Comparison of ENCODE assay signal across 8 cellular contexts in the genomic region with DNA sequence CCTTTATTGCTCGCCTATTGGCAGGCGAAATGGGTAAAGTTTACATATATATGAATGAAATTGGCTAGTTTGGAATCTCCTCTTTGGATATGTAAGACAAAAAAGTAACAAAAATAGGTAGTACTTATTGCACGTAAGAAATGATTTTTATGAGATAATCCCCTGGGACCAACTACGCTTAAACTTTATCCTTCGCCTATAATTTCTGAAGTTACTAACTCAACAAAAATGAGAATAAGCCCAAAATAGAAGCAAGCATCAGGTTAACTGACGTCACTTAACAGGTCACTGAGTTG. TPM values are rescaled to one million over a fixed set of nuclear protein-coding genes. Genes with fewer than 3 reads are reported as not detected.
DNase-seq lines count a peak whose midpoint lies in the region; ATAC-seq and TF ChIP-seq lines count a peak whose summit lies in the region.

No MANE protein-coding gene starts in this region.

- H3K4me3 Mint-ChIP-seq in MCF 10A (ENCODE audit: unreplicated experiment), result no peak overlapping the region

- H2BK12ac ChIP-seq in mesenchymal stem cell (ENCODE audit: low read length in 2 of 2), result peak overlapping the region in 1 of 2 experiments; percentile 42

- peak overlapping the region; percentile 98 for H2AFZ ChIP-seq in mesenchymal stem cell (ENCODE audit: low read depth, low read length)

- no TSS peak for BruUV-seq in MCF 10A (replicated peaks; lab: Mats Ljungman, UMichigan)

- H3K36me3 ChIP-seq in cardiac muscle cell (no peaks in the 10 kb centered on the region), mesenchymal stem cell (ENCODE audit: control insufficient read depth in 1 of 2, insufficient read depth in 2 of 2, low read depth in 1 of 2, low read length in 2 of 2) (no peaks in the 10 kb centered on the region), upper lobe of right lung (no peaks in the 10 kb centered on the region)

- no peak overlapping the region for H4K8ac ChIP-seq in mesenchymal stem cell (ENCODE audit: low read length)

- TF ChIP-seq CTCF in cardiac muscle cell (IDR thresholded peaks at IDR 0.05; ENCODE audit: low read depth, low read length) (no peak), MCF 10A (IDR thresholded peaks at IDR 0.05; ENCODE audit: unreplicated experiment) (no peak), upper lobe of right lung (IDR thresholded peaks at IDR 0.05) (no peak)

- 0% methylated on average over 4 of the region's 6 CpGs for WGBS in mesenchymal stem cell

- H3K4me1 ChIP-seq in cardiac muscle cell (ENCODE audit: low read depth) (no peaks in the 10 kb centered on the region), mesenchymal stem cell (ENCODE audit: control insufficient read depth, insufficient read depth, low read depth, low read length) (peaks cover 4% of the 10 kb centered on the region), upper lobe of right lung (peaks cover 16% of the 10 kb centered on the region)

- H3K23ac ChIP-seq in mesenchymal stem cell (ENCODE audit: low read length in 2 of 2), result no peak overlapping the region

- H3K14ac ChIP-seq in mesenchymal stem cell (ENCODE audit: low read length in 2 of 2), result no peak overlapping the region

- H3K4me3 ChIP-seq in cardiac muscle cell (peak overlapping the region; percentile 48), mesenchymal stem cell (ENCODE audit: insufficient read depth in 1 of 2, low read depth in 1 of 2, low read length in 2 of 2) (peak overlapping the region; percentile 90 to 97), upper lobe of right lung (peak overlapping the region; percentile 80)

- H2BK5ac ChIP-seq in mesenchymal stem cell (ENCODE audit: low read depth, low read length, poor library complexity, severe bottlenecking), result no peak overlapping the region

- peaks cover 34% of the 10 kb centered on the region for H3K79me1 ChIP-seq in mesenchymal stem cell (replicated peaks; ENCODE audit: low read length, poor library complexity, severe bottlenecking)

- H3K36me3 Mint-ChIP-seq in MCF 10A (ENCODE audit: insufficient read depth, unreplicated experiment), result no peaks in the 10 kb centered on the region

- H3K4me1 Mint-ChIP-seq in MCF 10A (ENCODE audit: insufficient read depth, unreplicated experiment), result peaks cover 14% of the 10 kb centered on the region

- H3K9me3 ChIP-seq in cardiac muscle cell (ENCODE audit: low read depth), result no peaks in the 10 kb centered on the region
- no peaks in the 10 kb centered on the region for H3K9me3 ChIP-seq in mesenchymal stem cell (ENCODE audit: control insufficient read depth, low read length)
- H3K9me3 ChIP-seq in upper lobe of right lung, result no peaks in the 10 kb centered on the region

- intact Hi-C loops in Right ventricle myocardium inferior (cut with DNase I), result loop anchor here (10.0 kb wide), 1 partner anchor 230 kb away; the partner anchor contains the start of genes DTX3L and PARP9
- intact Hi-C loops in MCF 10A (cut with micrococcal nuclease), result loop anchor here (2.0 to 5.0 kb wide), 3 partner anchors 40 to 232 kb away; partner anchors contain the start of genes DTX3L, PARP14 and PARP9
- intact Hi-C loops in upper lobe of right lung (cut with DNase I), result no loop called here

- peak overlapping the region; percentile 79 for H3K4me2 ChIP-seq in mesenchymal stem cell (ENCODE audit: low read length, poor library complexity, severe bottlenecking)

- CTCF ChIA-PET in MCF 10A (lab: Yijun Ruan, JAX), result interaction anchor here (0.7 to 1.1 kb wide), 2 partner anchors 10 to 25 kb away, joined by 3 to 5 read pairs; no protein-coding TSS in a partner anchor

- peak overlapping the region in 1 of 2 experiments; percentile 66 for H3K18ac ChIP-seq in mesenchymal stem cell (ENCODE audit: low read depth in 1 of 2, low read length in 2 of 2)

- peak overlapping the region; percentile 97 for H3K27ac Mint-ChIP-seq in MCF 10A (ENCODE audit: low read depth, unreplicated experiment)

- DNase-seq in cardiac muscle cell (ENCODE audit: low read depth in 1 of 2, low spot score in 1 of 2), result no peak
- DNase-seq in Right ventricle myocardium inferior (ENCODE audit: missing footprints), result no peak
- DNase-seq in MCF 10A (ENCODE audit: unreplicated experiment), result no peak
- no peak for DNase-seq in mesenchymal stem cell
- DNase-seq in upper lobe of right lung, result no peak
- no peak for DNase-seq in G401 (ENCODE audit: low spot score)
- no peak for DNase-seq in NCI-H1930 (lab: John Stamatoyannopoulos, UW)
- no peak for DNase-seq in NCI-H2029 (lab: John Stamatoyannopoulos, UW)

- no peak overlapping the region for H2BK15ac ChIP-seq in mesenchymal stem cell (ENCODE audit: low read depth, poor library complexity, severe bottlenecking)

- no peaks in the 10 kb centered on the region for H3K27me3 Mint-ChIP-seq in MCF 10A (ENCODE audit: insufficient read depth, unreplicated experiment)

- in situ Hi-C loops in G401 (cut with HindIII; ENCODE audit: low sequenced_read_pairs), result no loop called here

- ATAC-seq in Right ventricle myocardium inferior (no peak), upper lobe of right lung (no peak)

- no peak overlapping the region for H2AK5ac ChIP-seq in mesenchymal stem cell (ENCODE audit: low read length, severe bottlenecking)

- H3K27me3 ChIP-seq in cardiac muscle cell (peaks cover 11% of the 10 kb centered on the region), mesenchymal stem cell (ENCODE audit: control insufficient read depth in 1 of 2, insufficient read depth in 1 of 2, low read length in 2 of 2) (no peaks in the 10 kb centered on the region), upper lobe of right lung (no peaks in the 10 kb centered on the region)

- POLR2A ChIA-PET in MCF 10A (lab: Yijun Ruan, JAX), result interaction anchor here (0.7 to 2.0 kb wide), 17 partner anchors 9 to 1286 kb away, joined by 3 to 22 read pairs (median 7); partner anchors contain the start of genes DTX3L, FAM162A, MIX23 and PARP14

- peak overlapping the region; percentile 97 for H3K9ac ChIP-seq in mesenchymal stem cell (ENCODE audit: low read length)

- H4K91ac ChIP-seq in mesenchymal stem cell (ENCODE audit: low read length), result no peak overlapping the region

- no peaks in the 10 kb centered on the region for H3K9me3 Mint-ChIP-seq in MCF 10A (ENCODE audit: unreplicated experiment)

- peak overlapping the region; percentile 87 for H3K27ac ChIP-seq in cardiac muscle cell
- H3K27ac ChIP-seq in mesenchymal stem cell (ENCODE audit: low read length, poor library complexity, severe bottlenecking), result peak overlapping the region; percentile 89
- peak overlapping the region; percentile 93 for H3K27ac ChIP-seq in upper lobe of right lung

- no peak overlapping the region for H3K4ac ChIP-seq in mesenchymal stem cell (ENCODE audit: low read depth in 1 of 2, low read length in 2 of 2)

- no peak overlapping the region for H2BK120ac ChIP-seq in mesenchymal stem cell (ENCODE audit: low read depth, low read length)

RNA-seq across cellular contexts. Expression of gene SLC49A4, which starts 0.4 kb away (rescaled TPM):
- total RNA-seq in cardiac muscle cell (15.9 and 20.8 TPM in 2 replicates), Right ventricle myocardium inferior (16.1 TPM), MCF 10A (2022) (10.4 and 11.4 TPM in 2 replicates), upper lobe of right lung (14.2 TPM)
- 10.1 and 16.4 TPM in 2 replicates for polyA plus RNA-seq in cardiac muscle cell
- polyA plus RNA-seq in mesenchymal stem cell (2013, experiment 1 of 2), result 8.7 TPM
- polyA plus RNA-seq in mesenchymal stem cell (2013, experiment 2 of 2), result 9.3 TPM
- total RNA-seq in G401 (2014; rRNA removed; shearing (Covaris generic)), result 17.9 and 18.2 TPM in 2 replicates

RNA-seq across cellular contexts. Expression of gene HSPBAP1, which starts 0.8 kb away (rescaled TPM):
- total RNA-seq in cardiac muscle cell, result 2.9 and 3.1 TPM in 2 replicates
- polyA plus RNA-seq in cardiac muscle cell, result 2.5 and 7.2 TPM in 2 replicates
- total RNA-seq in Right ventricle myocardium inferior, result 4.9 TPM
- 11.3 and 15.2 TPM in 2 replicates for total RNA-seq in MCF 10A (2022)
- polyA plus RNA-seq in mesenchymal stem cell (2013, experiment 1 of 2), result 4.0 TPM
- 4.0 TPM for polyA plus RNA-seq in mesenchymal stem cell (2013, experiment 2 of 2)
- total RNA-seq in upper lobe of right lung, result 15.1 TPM
- 5.7 and 12.3 TPM in 2 replicates for total RNA-seq in G401 (2014; rRNA removed; shearing (Covaris generic))
